Comparison of ENCODE assay signal across 19 cellular contexts in genomic region chr9:91564081-91564670, GRCh38.
A peak's percentile ranks its signal among the peaks of the same experiment; 100 is the strongest.
DNase-seq lines count a peak whose midpoint lies in the region; FAIRE-seq and TF ChIP-seq lines count a peak whose summit lies in the region.
"Had no signal": no experiment of that assay in that cellular context is flagged by ENCODE, and none has a peak within 500 bp of the region (broad histone marks: within the 10 kb centered on the region; RNA-seq: fewer than 3 reads in every experiment).

No MANE protein-coding gene starts in this region.

- peak overlapping the region; percentile 60 for H3K27ac ChIP-seq in HUES48 (ENCODE audit: low read depth, low read length)
- H3K27ac ChIP-seq in left ventricle myocardium inferior (replicated peaks): no peak overlapping the region

- no peaks in the 10 kb centered on the region for H3K36me3 ChIP-seq in HUES48 (ENCODE audit: control insufficient read depth, insufficient read depth, low read length)
- H3K36me3 ChIP-seq in adipocyte (ENCODE audit: control insufficient read depth, insufficient read depth, low read length, severe bottlenecking): no peaks in the 10 kb centered on the region
- H3K36me3 ChIP-seq in left ventricle myocardium inferior: no peaks in the 10 kb centered on the region
- H3K36me3 ChIP-seq: BE2C had no signal

- no peaks in the 10 kb centered on the region for H3K27me3 ChIP-seq in HUES48 (ENCODE audit: control insufficient read depth, insufficient read depth, low read length)
- H3K27me3 ChIP-seq in adipocyte (replicated peaks; ENCODE audit: control insufficient read depth, insufficient read depth, low read length): no peaks in the 10 kb centered on the region
- no peaks in the 10 kb centered on the region for H3K27me3 ChIP-seq in left ventricle myocardium inferior (ENCODE audit: low read depth)

- H3K36me3 Mint-ChIP-seq in nephron progenitor cell (ENCODE audit: low read depth): no peaks in the 10 kb centered on the region
- no peaks in the 10 kb centered on the region for H3K36me3 Mint-ChIP-seq in activated naive CD4-positive, alpha-beta T cell treated with anti-CD3 and anti-CD28 coated beads for 36 hours (ENCODE audit: low read depth)
- H3K36me3 Mint-ChIP-seq: CD4-positive, CD25-positive, alpha-beta regulatory T cell had no signal

- H3K4me3 ChIP-seq in HUES48 (ENCODE audit: low read depth, low read length) (no peak overlapping the region), adipocyte (ENCODE audit: low read length) (no peak overlapping the region), left ventricle myocardium inferior (no peak overlapping the region)
- H3K4me3 ChIP-seq: GM12878 had no signal

- no peak overlapping the region for H3K9ac ChIP-seq in HUES48 (ENCODE audit: low read depth, low read length)
- no peak overlapping the region for H3K9ac ChIP-seq in adipocyte (ENCODE audit: low read length)

- peaks cover 5% of the 10 kb centered on the region for H3K4me1 Mint-ChIP-seq in nephron progenitor cell
- H3K4me1 Mint-ChIP-seq in activated naive CD4-positive, alpha-beta T cell treated with anti-CD3 and anti-CD28 coated beads for 36 hours (ENCODE audit: low read depth): no peaks in the 10 kb centered on the region
- H3K4me1 Mint-ChIP-seq: CD4-positive, CD25-positive, alpha-beta regulatory T cell had no signal

- no peaks in the 10 kb centered on the region for H3K9me3 ChIP-seq in HUES48 (ENCODE audit: control insufficient read depth, insufficient read depth, low read length)
- peaks cover 12% of the 10 kb centered on the region for H3K9me3 ChIP-seq in adipocyte (ENCODE audit: control insufficient read depth, low read length)
- H3K9me3 ChIP-seq in left ventricle myocardium inferior (replicated peaks): peaks cover 15% of the 10 kb centered on the region
- H3K9me3 ChIP-seq: BE2C, Caco-2 had no signal

- peaks cover 21% of the 10 kb centered on the region for H3K27me3 Mint-ChIP-seq in nephron progenitor cell (ENCODE audit: low read depth, poor library complexity)
- peaks cover 11% of the 10 kb centered on the region for H3K27me3 Mint-ChIP-seq in activated naive CD4-positive, alpha-beta T cell treated with anti-CD3 and anti-CD28 coated beads for 36 hours (ENCODE audit: low read depth)

- peaks cover 31% of the 10 kb centered on the region for H3K4me1 ChIP-seq in HUES48 (ENCODE audit: control insufficient read depth, insufficient read depth, low read length)
- H3K4me1 ChIP-seq in adipocyte (ENCODE audit: control insufficient read depth, insufficient read depth, low read length): peaks cover 17% of the 10 kb centered on the region
- no peaks in the 10 kb centered on the region for H3K4me1 ChIP-seq in left ventricle myocardium inferior
- H3K4me1 ChIP-seq: BE2C had no signal

- FAIRE-seq in D721Med (lab: Jason Lieb, UNC): no peak
- FAIRE-seq: A204.1, GM12878, HTR-8/SVneo had no signal

- CTCF ChIA-PET in activated naive CD4-positive, alpha-beta T cell treated with anti-CD3 and anti-CD28 coated beads for 36 hours (lab: Charles Lee): no interaction called here

- no peak overlapping the region for H3K4me3 Mint-ChIP-seq in nephron progenitor cell
- H3K4me3 Mint-ChIP-seq in activated naive CD4-positive, alpha-beta T cell treated with anti-CD3 and anti-CD28 coated beads for 36 hours: no peak overlapping the region
- H3K4me3 Mint-ChIP-seq: CD4-positive, CD25-positive, alpha-beta regulatory T cell; HFFc6 had no signal

- TF ChIP-seq CTCF in nephron progenitor cell (IDR thresholded peaks at IDR 0.05): no peak
- no peak for TF ChIP-seq CTCF in left ventricle myocardium inferior (IDR thresholded peaks at IDR 0.05; ENCODE audit: borderline replicate concordance)
- TF ChIP-seq CTCF in D721Med (IDR thresholded peaks at IDR 0.05; ENCODE audit: insufficient read depth, missing control alignments): no peak

- peak overlapping the region; percentile 4 for H3K27ac Mint-ChIP-seq in nephron progenitor cell
- no peak overlapping the region for H3K27ac Mint-ChIP-seq in activated naive CD4-positive, alpha-beta T cell treated with anti-CD3 and anti-CD28 coated beads for 36 hours
- H3K27ac Mint-ChIP-seq: CD4-positive, CD25-positive, alpha-beta regulatory T cell; HFFc6 had no signal

- peaks cover 16% of the 10 kb centered on the region for H3K9me3 Mint-ChIP-seq in nephron progenitor cell
- H3K9me3 Mint-ChIP-seq in activated naive CD4-positive, alpha-beta T cell treated with anti-CD3 and anti-CD28 coated beads for 36 hours: no peaks in the 10 kb centered on the region
- H3K9me3 Mint-ChIP-seq: HFFc6 had no signal

- peak; percentile 33 for DNase-seq in adipocyte (ENCODE audit: low read depth)
- no peak for DNase-seq in nephron progenitor cell
- DNase-seq in left ventricle myocardium inferior: no peak
- no peak for DNase-seq in NCI-H510A treated with DMSO at 0.1 percent for 48 hours (lab: John Stamatoyannopoulos, UW)
- no peak for DNase-seq in D721Med (ENCODE audit: insufficient read length, low spot score)
- no peak for DNase-seq in activated naive CD4-positive, alpha-beta T cell treated with anti-CD3 and anti-CD28 coated beads for 36 hours
- DNase-seq: ACHN; BE2C; C1 segment of cervical spinal cord; Caco-2; CD4-positive, CD25-positive, alpha-beta regulatory T cell; DMS79 treated with DMSO at 0.1 percent for 48 hours; GF-D8; HFFc6; KG1 had no signal

- intact Hi-C loops in left ventricle myocardium inferior (cut with micrococcal nuclease): no loop called here
- intact Hi-C loops in activated naive CD4-positive, alpha-beta T cell treated with anti-CD3 and anti-CD28 coated beads for 36 hours (cut with micrococcal nuclease): no loop called here
